Comparison of ENCODE assay signal across 8 cellular contexts in the genomic region with DNA sequence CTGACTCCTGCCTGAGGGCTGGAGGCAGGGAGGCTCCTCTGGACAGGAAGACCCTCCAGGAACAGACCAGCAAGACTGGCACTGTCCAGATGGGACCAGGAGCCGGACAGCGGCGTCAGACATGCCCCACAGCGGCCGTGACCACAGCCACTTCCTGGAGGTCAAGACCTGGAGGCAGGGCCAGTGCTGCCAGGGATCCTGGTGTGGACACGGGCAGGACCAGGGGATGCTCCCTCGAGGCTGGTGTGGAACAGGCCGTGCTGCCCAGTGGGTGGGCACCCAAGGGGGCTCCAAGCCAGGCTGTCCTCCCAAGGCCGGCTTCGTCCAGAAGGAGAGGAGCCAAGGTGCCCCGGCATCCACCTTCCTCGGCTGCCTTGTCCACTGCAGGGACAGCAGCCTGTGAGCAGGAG. TPM values are rescaled to one million over a fixed set of nuclear protein-coding genes. Genes with fewer than 3 reads are reported as not detected.
DNase-seq lines count a peak whose midpoint lies in the region; ATAC-seq, FAIRE-seq and TF ChIP-seq lines count a peak whose summit lies in the region.
"Had no signal": no experiment of that assay in that cellular context is flagged by ENCODE, and none has a peak within 500 bp of the region (broad histone marks: within the 10 kb centered on the region; RNA-seq: fewer than 3 reads in every experiment).

No MANE protein-coding gene starts in this region.

- POLR2A ChIA-PET in HepG2 (lab: Yijun Ruan, JAX) = interaction anchor here (1.2 to 11.8 kb wide), 6 partner anchors 9 to 129 kb away, joined by 3 to 117 read pairs (median 18); partner anchors contain the start of gene SLC16A3

- no peaks in the 10 kb centered on the region for H3K36me3 Mint-ChIP-seq in activated naive CD4-positive, alpha-beta T cell treated with anti-CD3 and anti-CD28 coated beads, Interleukin-2, amount 10 ng/mL, durations not matched to agents 7 days and 5 days

- no peak for TF ChIP-seq CTCF in HepG2 (CRISPR knock-in tag; IDR thresholded peaks at IDR 0.05)
- TF ChIP-seq CTCF in thyroid gland (IDR thresholded peaks at IDR 0.05) = no peak

- ATAC-seq in HepG2 = peak; percentile 21

- H3K4me3 ChIP-seq in HepG2 (replicated peaks in 1 of 3; ENCODE audit: insufficient read depth in 1 of 3, low read depth in 2 of 3, low read length in 3 of 3) = peak overlapping the region; percentile 31 to 70 (median 49); a peak in 5 of 6 replicates
- no peak overlapping the region for H3K4me3 ChIP-seq in thyroid gland (replicated peaks in 1 of 3)

- no peaks in the 10 kb centered on the region for H3K9me3 ChIP-seq in HepG2 (ENCODE audit: low read length)
- H3K9me3 ChIP-seq in thyroid gland = no peaks in the 10 kb centered on the region

- H4K20me1 ChIP-seq in HepG2 (ENCODE audit: insufficient read depth, low read length) = no peaks in the 10 kb centered on the region

- TF ChIP-seq RAD21 in HepG2 (CRISPR knock-in tag; IDR thresholded peaks at IDR 0.05) = no peak

- no peaks in the 10 kb centered on the region for H3K79me2 ChIP-seq in HepG2 (ENCODE audit: insufficient read depth, low read length)

- no peak overlapping the region for H2AFZ ChIP-seq in HepG2 (ENCODE audit: low read length)

- H3K36me3 ChIP-seq in HepG2 (replicated peaks in 1 of 2; ENCODE audit: control insufficient read depth in 1 of 2, insufficient read depth in 2 of 2, low read length in 2 of 2) = no peaks in the 10 kb centered on the region
- H3K36me3 ChIP-seq in thyroid gland = no peaks in the 10 kb centered on the region

- intact Hi-C loops in HepG2 (cut with micrococcal nuclease; ENCODE audit: unreplicated experiment) (loop anchor here (1.0 to 2.0 kb wide), 2 partner anchors 8 to 14 kb away; no protein-coding TSS in a partner anchor), thyroid gland (cut with DNase I) (no loop called here)

- H3K9ac ChIP-seq in HepG2 (ENCODE audit: insufficient read depth, low read depth, low read length) = peak overlapping the region; percentile 76

- TF ChIP-seq EP300 in HepG2 (IDR thresholded peaks at IDR 0.05; ENCODE audit: low read depth in 2 of 2, low read length in 2 of 2) (no peak), HepG2 (CRISPR knock-in tag; IDR thresholded peaks at IDR 0.05; ENCODE audit: borderline replicate concordance) (no peak)

- peak overlapping the region; percentile 52 for H3K27ac ChIP-seq in angular gyrus (ENCODE audit: low read depth, low read length)
- peak overlapping the region; percentile 77 for H3K27ac ChIP-seq in HepG2 (ENCODE audit: extremely low read length, insufficient read depth, low read length)
- peak overlapping the region; percentile 65 to 81 (median 75) for H3K27ac ChIP-seq in thyroid gland

- H3K27me3 ChIP-seq in HepG2 (ENCODE audit: control insufficient read depth in 1 of 2, insufficient read depth in 2 of 2, low read length in 2 of 2) = no peaks in the 10 kb centered on the region
- no peaks in the 10 kb centered on the region for H3K27me3 ChIP-seq in thyroid gland

- peaks cover 30% of the 10 kb centered on the region for H3K4me1 Mint-ChIP-seq in activated naive CD4-positive, alpha-beta T cell treated with anti-CD3 and anti-CD28 coated beads, Interleukin-2, amount 10 ng/mL, durations not matched to agents 7 days and 5 days

- 0% methylated on average over 6 of the region's 12 CpGs for WGBS in HepG2 (ENCODE audit: low lambda C conversion rate)
- WGBS in thyroid gland, 2 donors = 94 to 100% methylated on average over 2 to 4 of the region's 12 CpGs

- no peak overlapping the region for H3K4me3 Mint-ChIP-seq in activated naive CD4-positive, alpha-beta T cell treated with anti-CD3 and anti-CD28 coated beads, Interleukin-2, amount 10 ng/mL, durations not matched to agents 7 days and 5 days

- TF ChIP-seq POLR2A in HepG2 (IDR thresholded peaks at IDR 0.05; ENCODE audit: insufficient read depth in 1 of 2, low read depth in 2 of 2, low read length in 2 of 2) = no peak
- TF ChIP-seq POLR2A in thyroid gland (IDR thresholded peaks at IDR 0.05) = no peak

- FAIRE-seq in HepG2 (lab: Jason Lieb, UNC) = no peak

- in situ Hi-C loops in HepG2 (cut with HindIII; ENCODE audit: extremely low pct_ligation_motif_present, low pct_unique_long_range_greater_than_20kb) = no loop called here

- CTCF ChIA-PET in HepG2 (lab: Yijun Ruan, JAX; ENCODE audit: low intra/inter-chr PET ratio, low total read pairs) = no interaction called here
- CTCF ChIA-PET in activated naive CD4-positive, alpha-beta T cell treated with anti-CD3 and anti-CD28 coated beads, Interleukin-2, amount 10 ng/mL, durations not matched to agents 7 days and 5 days (lab: Charles Lee) = no interaction called here

- H3K27me3 Mint-ChIP-seq in activated naive CD4-positive, alpha-beta T cell treated with anti-CD3 and anti-CD28 coated beads, Interleukin-2, amount 10 ng/mL, durations not matched to agents 7 days and 5 days = peaks cover 20% of the 10 kb centered on the region

- BruUV-seq in HepG2 (replicated peaks; lab: Mats Ljungman, UMichigan) = TSS peak; percentile 84

- peak overlapping the region; percentile 97 for H3K4me2 ChIP-seq in HepG2 (ENCODE audit: low read depth, low read length)

- DNase-seq in M059J (ENCODE audit: low read depth) = peak; percentile 89
- DNase-seq in HepG2 (ENCODE audit: low spot score) = no peak
- no peak for DNase-seq in thyroid gland
- no peak for DNase-seq in cerebellar nuclear complex (lab: John Stamatoyannopoulos, UW)
- no peak for DNase-seq in activated naive CD4-positive, alpha-beta T cell treated with anti-CD3 and anti-CD28 coated beads, Interleukin-2, amount 10 ng/mL, durations not matched to agents 7 days and 5 days
- no peak for DNase-seq in NCI-H2081 treated with DMSO at 0.1 percent for 48 hours (lab: John Stamatoyannopoulos, UW)
- DNase-seq: activated naive CD4-positive, alpha-beta T cell had no signal

- no peak overlapping the region for H3K27ac Mint-ChIP-seq in activated naive CD4-positive, alpha-beta T cell treated with anti-CD3 and anti-CD28 coated beads, Interleukin-2, amount 10 ng/mL, durations not matched to agents 7 days and 5 days

- peaks cover 82% of the 10 kb centered on the region for H3K4me1 ChIP-seq in HepG2 (ENCODE audit: insufficient read depth, low read length)
- H3K4me1 ChIP-seq in thyroid gland = peaks cover 18 to 30% of the 10 kb centered on the region in 2 donors

- H3K9me3 Mint-ChIP-seq in activated naive CD4-positive, alpha-beta T cell treated with anti-CD3 and anti-CD28 coated beads, Interleukin-2, amount 10 ng/mL, durations not matched to agents 7 days and 5 days = no peaks in the 10 kb centered on the region

RNA-seq across cellular contexts. Expression of gene CCDC57, which starts 4.5 kb away (rescaled TPM):
- 0.91 and 3.4 TPM in 2 replicates for total RNA-seq in M059J (2014; rRNA removed; shearing (Covaris generic))
- 54.8 and 59.9 TPM in 2 replicates for total RNA-seq in HepG2 (2016; rRNA removed; fragmentation: Illumina TruSeq; extraction: Trizol)
- total RNA-seq in HepG2 (2016; cell fraction: cytosol; rRNA removed; fragmentation: Illumina TruSeq; extraction: Trizol; ENCODE audit: low read depth) = 85.1 and 122 TPM in 2 replicates
- 54.5 and 62.8 TPM in 2 replicates for total RNA-seq in HepG2 (2016; cell fraction: insoluble cytoplasmic fraction; rRNA removed; fragmentation: Illumina TruSeq; extraction: Trizol)
- 78.3 and 105 TPM in 2 replicates for total RNA-seq in HepG2 (2016; cell fraction: membrane; rRNA removed; fragmentation: Illumina TruSeq; extraction: Trizol)
- total RNA-seq in HepG2 (2016; cell fraction: nucleus; rRNA removed; fragmentation: Illumina TruSeq; extraction: Trizol) = 40.6 and 45.1 TPM in 2 replicates
- 59.3 and 69.8 TPM in 2 replicates for polyA plus RNA-seq in HepG2 (2011; rRNA removed)
- 59.9 and 140 TPM in 2 replicates for polyA plus RNA-seq in HepG2 (2011; cell fraction: cytosol; rRNA removed)
- polyA plus RNA-seq in HepG2 (2011; cell fraction: nucleus; rRNA removed) = 103 and 130 TPM in 2 replicates
- 48.8 and 63.7 TPM in 2 replicates for polyA plus RNA-seq in HepG2 (2012)
- 113 and 149 TPM in 2 replicates for polyA plus RNA-seq in HepG2 (2016; cell fraction: cytosol; fragmentation: Illumina TruSeq; extraction: Trizol; ENCODE audit: low read depth)
- 62.5 and 66.4 TPM in 2 replicates for polyA plus RNA-seq in HepG2 (2016; cell fraction: insoluble cytoplasmic fraction; fragmentation: Illumina TruSeq; extraction: Trizol; ENCODE audit: low read depth)
- polyA plus RNA-seq in HepG2 (2016; cell fraction: membrane; fragmentation: Illumina TruSeq; extraction: Trizol; ENCODE audit: low read depth) = 95.1 and 110 TPM in 2 replicates
- 121 and 124 TPM in 2 replicates for polyA plus RNA-seq in HepG2 (2016; cell fraction: nucleus; fragmentation: Illumina TruSeq; extraction: Trizol; ENCODE audit: insufficient read depth, low read depth)
- polyA minus RNA-seq in HepG2 (2011; rRNA and poly(A)+ RNA removed; ENCODE audit: low replicate concordance) = 23.1 and 32.6 TPM in 2 replicates
- polyA minus RNA-seq in HepG2 (2011; cell fraction: cytosol; rRNA and poly(A)+ RNA removed) = 18.1 and 19.8 TPM in 2 replicates
- 27.6 and 37.2 TPM in 2 replicates for polyA minus RNA-seq in HepG2 (2011; cell fraction: nucleus; rRNA and poly(A)+ RNA removed)
- total RNA-seq in thyroid gland = 10 to 100 TPM; 27.1 to 79.9 (median 50.9) TPM

RNA-seq across cellular contexts. Expression of gene SLC16A3, which starts 11.7 kb away (rescaled TPM):
- 48.1 and 84.8 TPM in 2 replicates for total RNA-seq in M059J (2014; rRNA removed; shearing (Covaris generic))
- 99.9 and 242 TPM in 2 replicates for total RNA-seq in HepG2 (2016; rRNA removed; fragmentation: Illumina TruSeq; extraction: Trizol)
- 51.0 and 61.4 TPM in 2 replicates for total RNA-seq in HepG2 (2016; cell fraction: cytosol; rRNA removed; fragmentation: Illumina TruSeq; extraction: Trizol; ENCODE audit: low read depth)
- 83.6 and 248 TPM in 2 replicates for total RNA-seq in HepG2 (2016; cell fraction: insoluble cytoplasmic fraction; rRNA removed; fragmentation: Illumina TruSeq; extraction: Trizol)
- total RNA-seq in HepG2 (2016; cell fraction: membrane; rRNA removed; fragmentation: Illumina TruSeq; extraction: Trizol) = 88.3 and 97.4 TPM in 2 replicates
- 164 and 200 TPM in 2 replicates for total RNA-seq in HepG2 (2016; cell fraction: nucleus; rRNA removed; fragmentation: Illumina TruSeq; extraction: Trizol)
- 349 and 598 TPM in 2 replicates for polyA plus RNA-seq in HepG2 (2011; rRNA removed)
- polyA plus RNA-seq in HepG2 (2011; cell fraction: cytosol; rRNA removed) = 384 and 554 TPM in 2 replicates
- polyA plus RNA-seq in HepG2 (2011; cell fraction: nucleus; rRNA removed) = 293 and 327 TPM in 2 replicates
- polyA plus RNA-seq in HepG2 (2012) = 348 and 404 TPM in 2 replicates
- polyA plus RNA-seq in HepG2 (2016; cell fraction: cytosol; fragmentation: Illumina TruSeq; extraction: Trizol; ENCODE audit: low read depth) = 38.7 and 40.7 TPM in 2 replicates
- 95.9 and 111 TPM in 2 replicates for polyA plus RNA-seq in HepG2 (2016; cell fraction: insoluble cytoplasmic fraction; fragmentation: Illumina TruSeq; extraction: Trizol; ENCODE audit: low read depth)
- 61.0 and 65.9 TPM in 2 replicates for polyA plus RNA-seq in HepG2 (2016; cell fraction: membrane; fragmentation: Illumina TruSeq; extraction: Trizol; ENCODE audit: low read depth)
- 334 and 368 TPM in 2 replicates for polyA plus RNA-seq in HepG2 (2016; cell fraction: nucleus; fragmentation: Illumina TruSeq; extraction: Trizol; ENCODE audit: insufficient read depth, low read depth)
- 181 and 1,731 TPM in 2 replicates for polyA minus RNA-seq in HepG2 (2011; rRNA and poly(A)+ RNA removed; ENCODE audit: low replicate concordance)
- 365 and 408 TPM in 2 replicates for polyA minus RNA-seq in HepG2 (2011; cell fraction: cytosol; rRNA and poly(A)+ RNA removed)
- polyA minus RNA-seq in HepG2 (2011; cell fraction: nucleus; rRNA and poly(A)+ RNA removed) = 137 and 145 TPM in 2 replicates
- total RNA-seq in thyroid gland = 10 to 100 TPM; 42.1 to 75.5 (median 44.2) TPM

RNA-seq across cellular contexts. Expression of gene CSNK1D, which starts 56.4 kb away (rescaled TPM):
- total RNA-seq in M059J (2014; rRNA removed; shearing (Covaris generic)) = 41.6 and 43.7 TPM in 2 replicates
- total RNA-seq in HepG2 (2016; rRNA removed; fragmentation: Illumina TruSeq; extraction: Trizol) (28.4 and 31.5 TPM in 2 replicates), thyroid gland (10 to 100 TPM; 47.3 to 91.2 (median 88.7) TPM)
- total RNA-seq in HepG2 (2016; cell fraction: cytosol; rRNA removed; fragmentation: Illumina TruSeq; extraction: Trizol; ENCODE audit: low read depth) = 19.2 and 20.4 TPM in 2 replicates
- 23.0 and 34.1 TPM in 2 replicates for total RNA-seq in HepG2 (2016; cell fraction: insoluble cytoplasmic fraction; rRNA removed; fragmentation: Illumina TruSeq; extraction: Trizol)
- 24.3 and 26.6 TPM in 2 replicates for total RNA-seq in HepG2 (2016; cell fraction: membrane; rRNA removed; fragmentation: Illumina TruSeq; extraction: Trizol)
- 42.8 and 45.6 TPM in 2 replicates for total RNA-seq in HepG2 (2016; cell fraction: nucleus; rRNA removed; fragmentation: Illumina TruSeq; extraction: Trizol)
- polyA plus RNA-seq in HepG2 (2011; rRNA removed) = 128 and 148 TPM in 2 replicates
- 81.5 and 90.2 TPM in 2 replicates for polyA plus RNA-seq in HepG2 (2011; cell fraction: cytosol; rRNA removed)
- polyA plus RNA-seq in HepG2 (2011; cell fraction: nucleus; rRNA removed) = 1,010 and 1,066 TPM in 2 replicates
- polyA plus RNA-seq in HepG2 (2012) = 164 and 234 TPM in 2 replicates
- polyA plus RNA-seq in HepG2 (2016; cell fraction: cytosol; fragmentation: Illumina TruSeq; extraction: Trizol; ENCODE audit: low read depth) = 19.6 and 21.8 TPM in 2 replicates
- 71.8 and 89.7 TPM in 2 replicates for polyA plus RNA-seq in HepG2 (2016; cell fraction: insoluble cytoplasmic fraction; fragmentation: Illumina TruSeq; extraction: Trizol; ENCODE audit: low read depth)
- 40.8 and 42.7 TPM in 2 replicates for polyA plus RNA-seq in HepG2 (2016; cell fraction: membrane; fragmentation: Illumina TruSeq; extraction: Trizol; ENCODE audit: low read depth)
- 316 and 342 TPM in 2 replicates for polyA plus RNA-seq in HepG2 (2016; cell fraction: nucleus; fragmentation: Illumina TruSeq; extraction: Trizol; ENCODE audit: insufficient read depth, low read depth)
- 78.0 and 103 TPM in 2 replicates for polyA minus RNA-seq in HepG2 (2011; rRNA and poly(A)+ RNA removed; ENCODE audit: low replicate concordance)
- polyA minus RNA-seq in HepG2 (2011; cell fraction: cytosol; rRNA and poly(A)+ RNA removed) = 51.7 and 60.9 TPM in 2 replicates
- polyA minus RNA-seq in HepG2 (2011; cell fraction: nucleus; rRNA and poly(A)+ RNA removed) = 117 and 118 TPM in 2 replicates

Comparison
In these comparisons a context has a peak if more than half of its experiments do, and no peak if none do; other contexts are left out.
1. H3K4me3 ChIP-seq: peak in HepG2 (3 of 3); none in thyroid gland (0 of 3).
2. Peak in every context shown above with its lines, with median percentiles within 50 percentile points of each other: H3K27ac ChIP-seq.